In genomic region chr19:1292419-1293151, GRCh38 we compare ENCODE assay signal across 15 cellular contexts. TPM values are rescaled to one million over a fixed set of nuclear protein-coding genes. Genes with fewer than 3 reads are reported as not detected.
DNase-seq lines count a peak whose midpoint lies in the region; ATAC-seq and TF ChIP-seq lines count a peak whose summit lies in the region.
"Had no signal": no experiment of that assay in that cellular context is flagged by ENCODE, and none has a peak within 500 bp of the region (broad histone marks: within the 10 kb centered on the region; RNA-seq: fewer than 3 reads in every experiment).

No MANE protein-coding gene starts in this region.

- no peak overlapping the region for H3K4me3 Mint-ChIP-seq in stimulated activated naive B cell treated with anti-CD40 and anti-IgM and Interleukin-4, amounts not matched to agents 10 μg/mL and 1 μg/mL and 100 μg/mL, for 72 hours

- TF ChIP-seq CTCF in HCT116 (IDR thresholded peaks at IDR 0.05 in 2 of 3, conservative IDR thresholded peaks at IDR 0.05 in 1 of 3; ENCODE audit: borderline replicate concordance in 1 of 3, insufficient read depth in 1 of 3, low read depth in 2 of 3, low read length in 2 of 3) (no peak), OCI-LY7 (conservative IDR thresholded peaks at IDR 0.05; ENCODE audit: low read length) (no peak), right atrium auricular region (IDR thresholded peaks at IDR 0.05) (no peak)

- peaks cover 5 to 21% of the 10 kb centered on the region in 2 donors for H3K4me1 Mint-ChIP-seq in stimulated activated naive B cell treated with anti-CD40 and anti-IgM and Interleukin-4, amounts not matched to agents 10 μg/mL and 1 μg/mL and 100 μg/mL, for 72 hours

- DNase-seq in HCT116 (ENCODE audit: low read depth, low spot score) (no peak), OCI-LY7 (ENCODE audit: low spot score) (no peak), HK-2 (ENCODE audit: unreplicated experiment) (no peak), NCI-H1105 treated with DMSO at 0.1 percent for 48 hours (lab: John Stamatoyannopoulos, UW) (no peak), right atrium auricular region (ENCODE audit: low spot score) (no peak)
- no peak for DNase-seq in stimulated activated naive B cell treated with anti-CD40 and anti-IgM and Interleukin-4, amounts not matched to agents 10 μg/mL and 1 μg/mL and 100 μg/mL, for 72 hours
- DNase-seq: BE2C, DMS 273 treated with DMSO at 0.1 percent for 48 hours, HCEC 1CT, MV-4-11, NCI-H1436, NCI-H2081, NCI-H510A treated with DMSO at 0.1 percent for 48 hours had no signal

- H3K4me1 ChIP-seq in HCT116 (ENCODE audit: control insufficient read depth in 1 of 2, insufficient read depth in 2 of 2, low read length in 2 of 2) (peaks cover 12 to 21% of the 10 kb centered on the region in 2 experiments), OCI-LY7 (ENCODE audit: insufficient read depth, low read length, poor library complexity, severe bottlenecking) (peaks cover 34% of the 10 kb centered on the region), duodenal mucosa (ENCODE audit: control insufficient read depth in 1 of 2, insufficient read depth in 2 of 2, low read length in 2 of 2) (peaks cover 17 to 33% of the 10 kb centered on the region in 2 donors), right atrium auricular region (peaks cover 0 to 12% of the 10 kb centered on the region in 2 donors)
- H3K4me1 ChIP-seq: BE2C had no signal

- H4K20me1 ChIP-seq in HCT116 (ENCODE audit: insufficient read depth), result no peaks in the 10 kb centered on the region
- H4K20me1 ChIP-seq in OCI-LY7 (ENCODE audit: insufficient read depth, low read length), result no peaks in the 10 kb centered on the region

- no peak for TF ChIP-seq RAD21 in HCT116 (IDR thresholded peaks at IDR 0.05; ENCODE audit: low read depth)

- H3K36me3 ChIP-seq in HCT116 (ENCODE audit: control insufficient read depth in 1 of 2, insufficient read depth in 2 of 2, low read length in 2 of 2) (no peaks in the 10 kb centered on the region), OCI-LY7 (ENCODE audit: insufficient read depth, low read length) (no peaks in the 10 kb centered on the region), duodenal mucosa (ENCODE audit: control insufficient read depth in 1 of 2, insufficient read depth in 2 of 2, low read length in 2 of 2) (peaks cover 0 to 7% of the 10 kb centered on the region in 2 donors), right atrium auricular region (no peaks in the 10 kb centered on the region)
- H3K36me3 ChIP-seq: BE2C, SJSA1 had no signal

- no peaks in the 10 kb centered on the region for H3K27me3 ChIP-seq in HCT116 (ENCODE audit: insufficient read depth, low read length)
- peaks cover 2 to 9% of the 10 kb centered on the region in 2 donors for H3K27me3 ChIP-seq in duodenal mucosa (ENCODE audit: control insufficient read depth in 1 of 2, insufficient read depth in 2 of 2, low read length in 2 of 2)
- H3K27me3 ChIP-seq in right atrium auricular region, result peaks cover 0 to 3% of the 10 kb centered on the region in 2 donors

- POLR2A ChIA-PET in HCT116 (lab: Charles Lee), result no interaction called here
- POLR2A ChIA-PET in OCI-LY7 (lab: Charles Lee), result no interaction called here

- no peaks in the 10 kb centered on the region for H3K9me3 Mint-ChIP-seq in stimulated activated naive B cell treated with anti-CD40 and anti-IgM and Interleukin-4, amounts not matched to agents 10 μg/mL and 1 μg/mL and 100 μg/mL, for 72 hours

- 0 out of 2 replicates have a peak, but pooled peaks have one; percentile 7 for ATAC-seq in HCT116
- ATAC-seq in stimulated activated naive B cell treated with anti-CD40 and anti-IgM and Interleukin-4, amounts not matched to agents 10 μg/mL and 1 μg/mL and 100 μg/mL, for 72 hours (replicated peaks), result peak; percentile 26 to 30

- RAD21 ChIA-PET in HCT116 (lab: Charles Lee; ENCODE audit: low non-redundant PET in 1 of 2, low total read pairs in 2 of 2, uncharacterized antibody in 2 of 2, unreplicated experiment in 2 of 2), result no interaction called here

- TF ChIP-seq POLR2A in HCT116 (IDR thresholded peaks at IDR 0.05; ENCODE audit: borderline replicate concordance, extremely low read depth, insufficient read depth, insufficient read length), result no peak

- CTCF ChIA-PET in HCT116 (lab: Charles Lee), result no interaction called here
- CTCF ChIA-PET in OCI-LY7 (lab: Charles Lee; ENCODE audit: unreplicated experiment), result no interaction called here

- H3K9me3 ChIP-seq in HCT116 (ENCODE audit: control insufficient read depth in 1 of 2, insufficient read depth in 1 of 2, low read depth in 1 of 2, low read length in 2 of 2) (no peaks in the 10 kb centered on the region), OCI-LY7 (ENCODE audit: low read length) (no peaks in the 10 kb centered on the region), duodenal mucosa (ENCODE audit: control insufficient read depth in 1 of 2, low read length in 2 of 2) (no peaks in the 10 kb centered on the region), right atrium auricular region (no peaks in the 10 kb centered on the region)
- H3K9me3 ChIP-seq: BE2C, SJSA1 had no signal

- H3K9me2 ChIP-seq in HCT116 (ENCODE audit: insufficient read depth) (no peaks in the 10 kb centered on the region), OCI-LY7 (ENCODE audit: insufficient read depth, low read length) (no peaks in the 10 kb centered on the region)

- BruUV-seq in HCT116 (replicated peaks; lab: Mats Ljungman, UMichigan) (no TSS peak), OCI-LY7 (replicated peaks; lab: Mats Ljungman, UMichigan) (no TSS peak)

- H2AFZ ChIP-seq in HCT116 (ENCODE audit: low read depth, low read length, poor library complexity, severe bottlenecking) (no peak overlapping the region), OCI-LY7 (ENCODE audit: low read length) (0 out of 2 replicates have a peak overlapping the region, but pooled peaks have one; percentile 52)

- peaks cover 34 to 65% of the 10 kb centered on the region in 2 donors for H3K27me3 Mint-ChIP-seq in stimulated activated naive B cell treated with anti-CD40 and anti-IgM and Interleukin-4, amounts not matched to agents 10 μg/mL and 1 μg/mL and 100 μg/mL, for 72 hours

- H3K27ac ChIP-seq in HCT116 (ENCODE audit: low read depth, low read length), result no peak overlapping the region; the same call in 1 of the 2 replicates
- no peak overlapping the region for H3K27ac ChIP-seq in OCI-LY7 (ENCODE audit: low read depth, low read length, poor library complexity, severe bottlenecking)
- no peak overlapping the region for H3K27ac ChIP-seq in duodenal mucosa (ENCODE audit: low read depth, low read length)
- H3K27ac ChIP-seq in right atrium auricular region, result no peak overlapping the region
- H3K27ac ChIP-seq: SJSA1 had no signal

- H3K4me2 ChIP-seq in HCT116 (ENCODE audit: low read length) (no peak overlapping the region), OCI-LY7 (ENCODE audit: low read length) (peak overlapping the region; percentile 82)

- no peaks in the 10 kb centered on the region for H3K36me3 Mint-ChIP-seq in stimulated activated naive B cell treated with anti-CD40 and anti-IgM and Interleukin-4, amounts not matched to agents 10 μg/mL and 1 μg/mL and 100 μg/mL, for 72 hours

- H3K27ac Mint-ChIP-seq in stimulated activated naive B cell treated with anti-CD40 and anti-IgM and Interleukin-4, amounts not matched to agents 10 μg/mL and 1 μg/mL and 100 μg/mL, for 72 hours, result peak overlapping the region; percentile 14

- H3K4me3 ChIP-seq in HCT116 (replicated peaks in 1 of 2; ENCODE audit: low read depth in 1 of 2, low read length in 2 of 2), result no peak overlapping the region
- peak overlapping the region; percentile 41 for H3K4me3 ChIP-seq in OCI-LY7 (ENCODE audit: low read depth, low read length, poor library complexity, severe bottlenecking)
- no peak overlapping the region for H3K4me3 ChIP-seq in duodenal mucosa (ENCODE audit: low read depth in 1 of 2, low read length in 2 of 2)
- no peak overlapping the region for H3K4me3 ChIP-seq in right atrium auricular region
- H3K4me3 ChIP-seq: SJSA1 had no signal

- intact Hi-C loops in HCT116 (cut with micrococcal nuclease), result no loop called here
- intact Hi-C loops in OCI-LY7 (cut with micrococcal nuclease; ENCODE audit: unreplicated experiment), result no loop called here

- H3K9ac ChIP-seq in HCT116 (ENCODE audit: low read length), result no peak overlapping the region
- peak overlapping the region; percentile 25 to 61 for H3K9ac ChIP-seq in duodenal mucosa (ENCODE audit: low read depth in 1 of 2, low read length in 2 of 2)

- H3K79me2 ChIP-seq in HCT116 (ENCODE audit: insufficient read depth, low read length) (no peaks in the 10 kb centered on the region), OCI-LY7 (ENCODE audit: insufficient read depth, low read depth, low read length) (no peaks in the 10 kb centered on the region)

TF ChIP-seq in HCT116, 20 proteins besides CTCF, POLR2A, EP300 and RAD21 (continues in another document):
- TF ChIP-seq EZH2phosphoT487 (IDR thresholded peaks at IDR 0.05; ENCODE audit: borderline replicate concordance) (no peak), ZNF274 (IDR thresholded peaks at IDR 0.05; ENCODE audit: low read depth, low read length) (no peak), POLR2AphosphoS5 (IDR thresholded peaks at IDR 0.05; ENCODE audit: low read depth, low read length) (no peak), EZH2 (IDR thresholded peaks at IDR 0.05) (no peak), TCF7L2 (IDR thresholded peaks at IDR 0.05; ENCODE audit: borderline replicate concordance, extremely low read depth, insufficient read depth, insufficient read length) (no peak), JUND (IDR thresholded peaks at IDR 0.05) (no peak), YY1 (IDR thresholded peaks at IDR 0.05; ENCODE audit: extremely low read depth, insufficient replicate concordance, low read depth, low read length) (no peak)

RNA-seq across cellular contexts. Expression of gene EFNA2, which starts 6.9 kb away (rescaled TPM):
- total RNA-seq in HCT116 (2021; ENCODE audit: unreplicated experiment) (12.2 TPM), OCI-LY7 (2022) (not detected in 2 replicates), right atrium auricular region (not detected)
- polyA plus RNA-seq in HCT116 (2012), result 7.9 and 9.0 TPM in 2 replicates
- not detected in 2 replicates for total RNA-seq in OCI-LY7 (2014; rRNA removed; shearing (Covaris generic))
- total RNA-seq: SJSA1 had no signal

RNA-seq across cellular contexts. Expression of gene FAM174C, which starts 17.3 kb away (rescaled TPM):
- total RNA-seq in HCT116 (2021; ENCODE audit: unreplicated experiment), result 77.1 TPM
- polyA plus RNA-seq in HCT116 (2012), result 87.0 and 88.0 TPM in 2 replicates
- 52.6 and 53.2 TPM in 2 replicates for total RNA-seq in OCI-LY7 (2014; rRNA removed; shearing (Covaris generic))
- 79.8 and 81.5 TPM in 2 replicates for total RNA-seq in OCI-LY7 (2022)
- total RNA-seq in right atrium auricular region, result 10 to 100 TPM; 28.9 to 29.8 TPM

RNA-seq across cellular contexts. Expression of gene CIRBP, which starts 23.5 kb away (rescaled TPM):
- total RNA-seq in HCT116 (2021; ENCODE audit: unreplicated experiment) (276 TPM), OCI-LY7 (2022) (309 and 321 TPM in 2 replicates), right atrium auricular region (100 to 1,000 TPM; 288 to 385 TPM)
- 398 and 405 TPM in 2 replicates for polyA plus RNA-seq in HCT116 (2012)
- total RNA-seq in OCI-LY7 (2014; rRNA removed; shearing (Covaris generic)), result 278 and 287 TPM in 2 replicates

RNA-seq across cellular contexts. Expression of gene MIDN, which starts 44.2 kb away (rescaled TPM):
- 146 TPM for total RNA-seq in HCT116 (2021; ENCODE audit: unreplicated experiment)
- 63.2 and 79.4 TPM in 2 replicates for polyA plus RNA-seq in HCT116 (2012)
- total RNA-seq in OCI-LY7 (2014; rRNA removed; shearing (Covaris generic)), result 11.7 and 20.3 TPM in 2 replicates
- 70.9 and 75.8 TPM in 2 replicates for total RNA-seq in OCI-LY7 (2022)
- 10 to 100 TPM; 42.1 to 42.2 TPM for total RNA-seq in right atrium auricular region

RNA-seq across cellular contexts. Expression of gene ATP5F1D, which starts 51.0 kb away (rescaled TPM):
- total RNA-seq in HCT116 (2021; ENCODE audit: unreplicated experiment), result 428 TPM
- polyA plus RNA-seq in HCT116 (2012), result 468 and 508 TPM in 2 replicates
- 51.8 and 82.1 TPM in 2 replicates for total RNA-seq in OCI-LY7 (2014; rRNA removed; shearing (Covaris generic))
- total RNA-seq in OCI-LY7 (2022), result 207 and 266 TPM in 2 replicates
- 100 to 1,000 TPM; 193 to 269 TPM for total RNA-seq in right atrium auricular region

Comparison
In these comparisons a context has a peak if more than half of its experiments do, and no peak if none do; other contexts are left out.
1. RNA of gene EFNA2, which starts 6.9 kb away (total RNA-seq): 12.2 TPM in HCT116 (single experiment); not detected in OCI-LY7 and not detected in right atrium auricular region; every median in the first group is over 10 times any median in the second.